In the genomic region with DNA sequence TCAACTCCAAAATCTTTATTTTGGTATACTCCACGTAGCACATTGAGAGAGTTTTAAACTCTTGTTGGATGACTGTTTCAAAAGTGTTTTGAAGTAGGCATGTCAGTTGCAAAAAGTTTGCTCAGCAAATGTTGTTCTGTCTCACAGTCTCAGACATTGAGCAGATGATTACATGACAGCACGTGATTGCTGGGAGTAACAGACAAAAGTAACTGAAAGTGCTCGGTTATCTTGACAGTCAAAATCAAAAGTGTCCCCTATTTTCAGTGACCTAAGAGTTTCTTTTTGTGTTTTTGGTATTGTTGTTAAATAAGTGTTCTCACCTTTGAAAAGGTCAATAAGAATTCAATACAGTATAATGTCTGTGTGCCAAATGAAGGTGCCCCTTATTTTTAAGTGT, we compare ENCODE assay signal across 29 cellular contexts.
DNase-seq lines count a peak whose midpoint lies in the region; ATAC-seq and TF ChIP-seq lines count a peak whose summit lies in the region.
"Had no signal": no experiment of that assay in that cellular context is flagged by ENCODE, and none has a peak within 500 bp of the region (broad histone marks: within the 10 kb centered on the region; RNA-seq: fewer than 3 reads in every experiment).

No MANE protein-coding gene starts in this region.

- H3K9me3 ChIP-seq in KOPT-K1 (ENCODE audit: insufficient read depth, low read length, poor library complexity, severe bottlenecking) (peaks cover 12% of the 10 kb centered on the region), left lung (no peaks in the 10 kb centered on the region)
- H3K9me3 ChIP-seq: ascending aorta, transverse colon had no signal

- H3K4me1 ChIP-seq in left lung (no peaks in the 10 kb centered on the region), mesendoderm (ENCODE audit: control insufficient read depth, low read depth, low read length) (no peaks in the 10 kb centered on the region)
- H3K4me1 ChIP-seq: ascending aorta, SJCRH30 had no signal

- H3K79me1 ChIP-seq in mesendoderm (ENCODE audit: low read length) = no peaks in the 10 kb centered on the region

- H3K18ac ChIP-seq in mesendoderm (ENCODE audit: low read length) = no peak overlapping the region

- no peak overlapping the region for H3K23ac ChIP-seq in mesendoderm (ENCODE audit: low read length)

- no peak overlapping the region for H3K56ac ChIP-seq in mesendoderm (ENCODE audit: low read length)

- H3K4me3 ChIP-seq in left lung (no peak overlapping the region), mesendoderm (ENCODE audit: low read length) (no peak overlapping the region)
- H3K4me3 ChIP-seq: ascending aorta, lung, SJCRH30, transverse colon had no signal

- H2BK5ac ChIP-seq in mesendoderm (ENCODE audit: low read length) = no peak overlapping the region

- H2BK120ac ChIP-seq in mesendoderm (ENCODE audit: low read depth, low read length) = no peak overlapping the region

- intact Hi-C loops in left lung (cut with DNase I) = no loop called here

- no peak overlapping the region for H3K4me2 ChIP-seq in mesendoderm (ENCODE audit: low read length)

- no CpG with 5 or more reads among the region's 3 CpGs for WGBS in mesendoderm (ENCODE audit: extremely low coverage, insufficient coverage, low lambda C conversion rate)

- no peaks in the 10 kb centered on the region for H3K36me3 ChIP-seq in KOPT-K1 (ENCODE audit: insufficient read depth, low read length)
- no peaks in the 10 kb centered on the region for H3K36me3 ChIP-seq in left lung
- no peaks in the 10 kb centered on the region for H3K36me3 ChIP-seq in mesendoderm (ENCODE audit: control insufficient read depth, insufficient read depth, low read length)
- H3K36me3 ChIP-seq: ascending aorta, SJCRH30, WERI-Rb-1 had no signal

- H3K9ac ChIP-seq in mesendoderm (ENCODE audit: low read length) = no peak overlapping the region

- H4K8ac ChIP-seq in mesendoderm (ENCODE audit: low read depth, low read length) = no peak overlapping the region

- H3K4ac ChIP-seq in mesendoderm (ENCODE audit: low read depth, low read length) = no peak overlapping the region

- H3K79me2 ChIP-seq in mesendoderm (ENCODE audit: control insufficient read depth, insufficient read depth, low read length) = no peaks in the 10 kb centered on the region

- H3K27me3 ChIP-seq in left lung (no peaks in the 10 kb centered on the region), mesendoderm (ENCODE audit: insufficient read depth, low read length, poor library complexity) (no peaks in the 10 kb centered on the region)
- H3K27me3 ChIP-seq: ascending aorta, SJCRH30, transverse colon had no signal

- H2AK5ac ChIP-seq in mesendoderm (ENCODE audit: low read length) = no peak overlapping the region

- no peak for TF ChIP-seq CTCF in left lung (IDR thresholded peaks at IDR 0.05)

- no peak overlapping the region for H2BK15ac ChIP-seq in mesendoderm (replicated peaks; ENCODE audit: low read depth)

- ATAC-seq in GM18868 (IDR thresholded peaks at IDR 0.05; ENCODE audit: unreplicated experiment) (peak; percentile 76), GM21786 (IDR thresholded peaks at IDR 0.05; ENCODE audit: unreplicated experiment) (peak; percentile 54), left lung (peak; percentile 38), GM19467 (IDR thresholded peaks at IDR 0.05; ENCODE audit: unreplicated experiment) (no peak)
- ATAC-seq: CD8-positive, alpha-beta T cell; natural killer cell treated with Interleukin-12 subunit alpha and Interleukin-12 subunit beta and Interleukin-15 and Interleukin-18, amount 100 ng/mL, for 72 hours; stimulated activated memory B cell treated with anti-CD40 and anti-IgM and Interleukin-4, amounts not matched to agents 10 μg/mL and 1 μg/mL and 100 μg/mL, for 72 hours had no signal

- H3K27ac ChIP-seq in KOPT-K1 (ENCODE audit: low read depth, low read length, poor library complexity, severe bottlenecking) (peak overlapping the region; percentile 67), left lung (no peak overlapping the region), mesendoderm (ENCODE audit: low read depth, low read length) (no peak overlapping the region)
- H3K27ac ChIP-seq: ascending aorta, SJCRH30, transverse colon, WERI-Rb-1 had no signal

- DNase-seq in left lung (no peak), mesendoderm (no peak), pons (ENCODE audit: low spot score) (no peak), NCI-H345 (lab: John Stamatoyannopoulos, UW) (no peak)
- DNase-seq: ACHN; activated CD4-positive, alpha-beta T cell treated with anti-CD3 and anti-CD28 coated beads for 4 hours; activated effector memory CD4-positive, alpha-beta T cell treated with anti-CD3 and anti-CD28 coated beads, Interleukin-2, amount 50 U/mL, for 16 hours; activated naive CD8-positive, alpha-beta T cell treated with anti-CD3 and anti-CD28 coated beads for 36 hours; activated T-cell treated with anti-CD3 and anti-CD28 coated beads, Interleukin-2, amount 50 U/mL, for 24 hours; CD8-positive, alpha-beta T cell; H9; KG1; kidney glomerular epithelial cell; NCI-H1417; NCI-H2081; NCI-H2227 treated with DMSO at 0.1 percent for 48 hours; NCI-H69; SJCRH30; T1000; transverse colon; WERI-Rb-1 had no signal

- H4K5ac ChIP-seq in mesendoderm (ENCODE audit: low read length) = no peak overlapping the region
